In genomic region chr4:15345134-15345533, GRCh38 we compare ENCODE assay signal across 18 cellular contexts.
"Had no signal": no experiment of that assay in that cellular context is flagged by ENCODE, and none has a peak within 500 bp of the region (broad histone marks: within the 10 kb centered on the region; RNA-seq: fewer than 3 reads in every experiment).

No MANE protein-coding gene starts in this region.

- H3K4me3 Mint-ChIP-seq: memory B cell; naive thymus-derived CD8-positive, alpha-beta T cell; neural crest cell; type B pancreatic cell had no signal

- H3K27me3 ChIP-seq: esophagus muscularis mucosa, gastrocnemius medialis, suprapubic skin, thyroid gland had no signal

- H3K27ac Mint-ChIP-seq: memory B cell, type B pancreatic cell had no signal

- DNase-seq: effector memory CD4-positive, alpha-beta T cell; gastrocnemius medialis; heart right ventricle; hypothalamus; islet precursor cell; naive thymus-derived CD8-positive, alpha-beta T cell; right cardiac atrium; small intestine; stimulated activated CD4-positive, alpha-beta T cell treated with anti-CD3 and anti-CD28 coated beads, Interleukin-12 subunit alpha, Interleukin-12 subunit beta, amount 100 ng/mL, for 4 hours; stimulated activated naive CD8-positive, alpha-beta T cell treated with anti-CD3 and anti-CD28 coated beads, Interleukin-15, Interleukin-2, amounts not matched to agents 100 U/mL and 50 U/mL, for 24 hours; thyroid gland had no signal

- ATAC-seq: gastrocnemius medialis; heart right ventricle; left lobe of liver; naive thymus-derived CD8-positive, alpha-beta T cell; right cardiac atrium; stimulated activated naive CD8-positive, alpha-beta T cell treated with anti-CD3 and anti-CD28 coated beads, Interleukin-15, Interleukin-2, amounts not matched to agents 100 U/mL and 50 U/mL, for 24 hours had no signal

- H3K36me3 ChIP-seq: esophagus muscularis mucosa, gastrocnemius medialis, heart right ventricle, suprapubic skin, thyroid gland had no signal

- H3K27me3 Mint-ChIP-seq: type B pancreatic cell had no signal

- H3K4me1 ChIP-seq: gastrocnemius medialis, thyroid gland had no signal

- H3K4me3 ChIP-seq: esophagus muscularis mucosa, gastrocnemius medialis, heart right ventricle, suprapubic skin, thyroid gland had no signal

- H3K36me3 Mint-ChIP-seq: naive thymus-derived CD8-positive, alpha-beta T cell; type B pancreatic cell had no signal

- H3K9me3 ChIP-seq: esophagus muscularis mucosa, gastrocnemius medialis, heart right ventricle, suprapubic skin, thyroid gland had no signal

- H3K27ac ChIP-seq: epithelial cell of prostate, gastrocnemius medialis, heart right ventricle, suprapubic skin, thyroid gland had no signal

- H3K9me3 Mint-ChIP-seq: naive thymus-derived CD8-positive, alpha-beta T cell; neural crest cell had no signal
